In genomic region chr14:102185360-102185759, GRCh38 we compare ENCODE assay signal across 1 cellular context.
TF ChIP-seq lines count a peak whose summit lies in the region.

No MANE protein-coding gene starts in this region.

TF ChIP-seq in HepG2, 621 proteins besides CTCF, POLR2A, EP300 and RAD21 (continues in another document):
- TF ChIP-seq PRDM4 (CRISPR knock-in tag; IDR thresholded peaks at IDR 0.05; ENCODE audit: borderline replicate concordance) (no peak), RXRA (CRISPR knock-in tag; IDR thresholded peaks at IDR 0.05) (0 out of 2 replicates have a peak, but pooled peaks have one; percentile 25), FOXJ3 (CRISPR knock-in tag; IDR thresholded peaks at IDR 0.05; ENCODE audit: borderline replicate concordance) (peak; percentile 81; the same call in 1 of the 2 replicates), CCDC6 (CRISPR knock-in tag; IDR thresholded peaks at IDR 0.05) (peak; percentile 65; the same call in 1 of the 2 replicates), ZNF878 (CRISPR knock-in tag; IDR thresholded peaks at IDR 0.05) (peak; percentile 69; the same call in 1 of the 2 replicates), ZNF550 (CRISPR knock-in tag; IDR thresholded peaks at IDR 0.05; ENCODE audit: borderline replicate concordance) (no peak), RBAK (CRISPR knock-in tag; IDR thresholded peaks at IDR 0.05) (no peak), BHLHE40 (IDR thresholded peaks at IDR 0.05; ENCODE audit: low read length) (0 out of 2 replicates have a peak, but pooled peaks have one; percentile 4), KLF11 (CRISPR knock-in tag; IDR thresholded peaks at IDR 0.05) (no peak), ZNF607 (CRISPR knock-in tag; IDR thresholded peaks at IDR 0.05; ENCODE audit: borderline replicate concordance) (no peak), CSRNP2 (CRISPR knock-in tag; conservative IDR thresholded peaks at IDR 0.05; ENCODE audit: low read depth) (no peak), ZFP36L2 (CRISPR knock-in tag; IDR thresholded peaks at IDR 0.05) (no peak), ZKSCAN5 (CRISPR knock-in tag; IDR thresholded peaks at IDR 0.05) (no peak), SAP130 (CRISPR knock-in tag; IDR thresholded peaks at IDR 0.05; ENCODE audit: low read depth) (peak; percentile 57), ZFP37 (CRISPR knock-in tag; IDR thresholded peaks at IDR 0.05; ENCODE audit: borderline replicate concordance) (no peak), ZNF788 (CRISPR knock-in tag; IDR thresholded peaks at IDR 0.05; ENCODE audit: borderline replicate concordance) (no peak), ARID4A (CRISPR knock-in tag; IDR thresholded peaks at IDR 0.05; ENCODE audit: borderline replicate concordance) (peak; percentile 53; the same call in 1 of the 2 replicates), TBX2 (CRISPR knock-in tag; IDR thresholded peaks at IDR 0.05; ENCODE audit: borderline replicate concordance) (peak; percentile 65), KMT2A (CRISPR knock-in tag; IDR thresholded peaks at IDR 0.05) (0 out of 2 replicates have a peak, but pooled peaks have one; percentile 24), CREBL2 (CRISPR knock-in tag; IDR thresholded peaks at IDR 0.05; ENCODE audit: borderline replicate concordance) (no peak), PCBP2 (optimal IDR thresholded peaks at IDR 0.05; ENCODE audit: low read depth, low read length, poor library complexity, severe bottlenecking) (no peak), NCOA5 (CRISPR knock-in tag; IDR thresholded peaks at IDR 0.05) (no peak), ZNF777 (CRISPR knock-in tag; IDR thresholded peaks at IDR 0.05) (peak; percentile 54), ZNF510 (CRISPR knock-in tag; IDR thresholded peaks at IDR 0.05; ENCODE audit: low read depth) (no peak), GATAD2A (CRISPR knock-in tag; IDR thresholded peaks at IDR 0.05) (peak; percentile 69), SP5 (CRISPR knock-in tag; IDR thresholded peaks at IDR 0.05; ENCODE audit: borderline replicate concordance, low read depth) (peak; percentile 95), PAX8 (CRISPR knock-in tag; IDR thresholded peaks at IDR 0.05; ENCODE audit: borderline replicate concordance) (no peak), ZNF34 (CRISPR knock-in tag; IDR thresholded peaks at IDR 0.05; ENCODE audit: borderline replicate concordance) (no peak), ZNF124 (CRISPR knock-in tag; IDR thresholded peaks at IDR 0.05) (0 out of 2 replicates have a peak, but pooled peaks have one; percentile 57), SMC3 (IDR thresholded peaks at IDR 0.05; ENCODE audit: low read length) (peak; percentile 21), ATF3 (CRISPR knock-in tag; IDR thresholded peaks at IDR 0.05) (peak; percentile 89), TAF1 (CRISPR knock-in tag; IDR thresholded peaks at IDR 0.05) (no peak), HDAC2 (CRISPR knock-in tag; IDR thresholded peaks at IDR 0.05) (peak; percentile 38; the same call in 1 of the 2 replicates), HNF4A (CRISPR knock-in tag; IDR thresholded peaks at IDR 0.05) (peak; percentile 37), ZNF232 (CRISPR knock-in tag; IDR thresholded peaks at IDR 0.05; ENCODE audit: borderline replicate concordance) (no peak; the same call in 1 of the 2 replicates), HDAC1 (CRISPR knock-in tag; IDR thresholded peaks at IDR 0.05) (peak; percentile 54; the same call in 1 of the 2 replicates)
- TF ChIP-seq, protein P1, sequence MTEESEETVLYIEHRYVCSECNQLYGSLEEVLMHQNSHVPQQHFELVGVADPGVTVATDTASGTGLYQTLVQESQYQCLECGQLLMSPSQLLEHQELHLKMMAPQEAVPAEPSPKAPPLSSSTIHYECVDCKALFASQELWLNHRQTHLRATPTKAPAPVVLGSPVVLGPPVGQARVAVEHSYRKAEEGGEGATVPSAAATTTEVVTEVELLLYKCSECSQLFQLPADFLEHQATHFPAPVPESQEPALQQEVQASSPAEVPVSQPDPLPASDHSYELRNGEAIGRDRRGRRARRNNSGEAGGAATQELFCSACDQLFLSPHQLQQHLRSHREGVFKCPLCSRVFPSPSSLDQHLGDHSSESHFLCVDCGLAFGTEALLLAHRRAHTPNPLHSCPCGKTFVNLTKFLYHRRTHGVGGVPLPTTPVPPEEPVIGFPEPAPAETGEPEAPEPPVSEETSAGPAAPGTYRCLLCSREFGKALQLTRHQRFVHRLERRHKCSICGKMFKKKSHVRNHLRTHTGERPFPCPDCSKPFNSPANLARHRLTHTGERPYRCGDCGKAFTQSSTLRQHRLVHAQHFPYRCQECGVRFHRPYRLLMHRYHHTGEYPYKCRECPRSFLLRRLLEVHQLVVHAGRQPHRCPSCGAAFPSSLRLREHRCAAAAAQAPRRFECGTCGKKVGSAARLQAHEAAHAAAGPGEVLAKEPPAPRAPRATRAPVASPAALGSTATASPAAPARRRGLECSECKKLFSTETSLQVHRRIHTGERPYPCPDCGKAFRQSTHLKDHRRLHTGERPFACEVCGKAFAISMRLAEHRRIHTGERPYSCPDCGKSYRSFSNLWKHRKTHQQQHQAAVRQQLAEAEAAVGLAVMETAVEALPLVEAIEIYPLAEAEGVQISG (CRISPR knock-in tag; IDR thresholded peaks at IDR 0.05), result peak; percentile 90
- TF ChIP-seq, protein P2, sequence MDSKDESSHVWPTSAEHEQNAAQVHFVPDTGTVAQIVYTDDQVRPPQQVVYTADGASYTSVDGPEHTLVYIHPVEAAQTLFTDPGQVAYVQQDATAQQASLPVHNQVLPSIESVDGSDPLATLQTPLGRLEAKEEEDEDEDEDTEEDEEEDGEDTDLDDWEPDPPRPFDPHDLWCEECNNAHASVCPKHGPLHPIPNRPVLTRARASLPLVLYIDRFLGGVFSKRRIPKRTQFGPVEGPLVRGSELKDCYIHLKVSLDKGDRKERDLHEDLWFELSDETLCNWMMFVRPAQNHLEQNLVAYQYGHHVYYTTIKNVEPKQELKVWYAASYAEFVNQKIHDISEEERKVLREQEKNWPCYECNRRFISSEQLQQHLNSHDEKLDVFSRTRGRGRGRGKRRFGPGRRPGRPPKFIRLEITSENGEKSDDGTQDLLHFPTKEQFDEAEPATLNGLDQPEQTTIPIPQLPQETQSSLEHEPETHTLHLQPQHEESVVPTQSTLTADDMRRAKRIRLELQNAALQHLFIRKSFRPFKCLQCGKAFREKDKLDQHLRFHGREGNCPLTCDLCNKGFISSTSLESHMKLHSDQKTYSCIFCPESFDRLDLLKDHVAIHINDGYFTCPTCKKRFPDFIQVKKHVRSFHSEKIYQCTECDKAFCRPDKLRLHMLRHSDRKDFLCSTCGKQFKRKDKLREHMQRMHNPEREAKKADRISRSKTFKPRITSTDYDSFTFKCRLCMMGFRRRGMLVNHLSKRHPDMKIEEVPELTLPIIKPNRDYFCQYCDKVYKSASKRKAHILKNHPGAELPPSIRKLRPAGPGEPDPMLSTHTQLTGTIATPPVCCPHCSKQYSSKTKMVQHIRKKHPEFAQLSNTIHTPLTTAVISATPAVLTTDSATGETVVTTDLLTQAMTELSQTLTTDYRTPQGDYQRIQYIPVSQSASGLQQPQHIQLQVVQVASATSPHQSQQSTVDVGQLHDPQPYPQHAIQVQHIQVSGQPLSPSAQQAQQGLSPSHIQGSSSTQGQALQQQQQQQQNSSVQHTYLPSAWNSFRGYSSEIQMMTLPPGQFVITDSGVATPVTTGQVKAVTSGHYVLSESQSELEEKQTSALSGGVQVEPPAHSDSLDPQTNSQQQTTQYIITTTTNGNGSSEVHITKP (CRISPR knock-in tag; IDR thresholded peaks at IDR 0.05; ENCODE audit: low read depth), result peak; percentile 79; the same call in 1 of the 2 replicates
- TF ChIP-seq, protein P3, sequence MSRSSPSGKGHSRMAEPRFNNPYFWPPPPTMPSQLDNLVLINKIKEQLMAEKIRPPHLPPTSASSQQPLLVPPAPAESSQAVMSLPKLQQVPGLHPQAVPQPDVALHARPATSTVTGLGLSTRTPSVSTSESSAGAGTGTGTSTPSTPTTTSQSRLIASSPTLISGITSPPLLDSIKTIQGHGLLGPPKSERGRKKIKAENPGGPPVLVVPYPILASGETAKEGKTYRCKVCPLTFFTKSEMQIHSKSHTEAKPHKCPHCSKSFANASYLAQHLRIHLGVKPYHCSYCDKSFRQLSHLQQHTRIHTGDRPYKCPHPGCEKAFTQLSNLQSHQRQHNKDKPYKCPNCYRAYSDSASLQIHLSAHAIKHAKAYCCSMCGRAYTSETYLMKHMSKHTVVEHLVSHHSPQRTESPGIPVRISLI (CRISPR knock-in tag; IDR thresholded peaks at IDR 0.05; ENCODE audit: borderline replicate concordance), result peak; percentile 38; the same call in 1 of the 2 replicates
- TF ChIP-seq, protein P4, sequence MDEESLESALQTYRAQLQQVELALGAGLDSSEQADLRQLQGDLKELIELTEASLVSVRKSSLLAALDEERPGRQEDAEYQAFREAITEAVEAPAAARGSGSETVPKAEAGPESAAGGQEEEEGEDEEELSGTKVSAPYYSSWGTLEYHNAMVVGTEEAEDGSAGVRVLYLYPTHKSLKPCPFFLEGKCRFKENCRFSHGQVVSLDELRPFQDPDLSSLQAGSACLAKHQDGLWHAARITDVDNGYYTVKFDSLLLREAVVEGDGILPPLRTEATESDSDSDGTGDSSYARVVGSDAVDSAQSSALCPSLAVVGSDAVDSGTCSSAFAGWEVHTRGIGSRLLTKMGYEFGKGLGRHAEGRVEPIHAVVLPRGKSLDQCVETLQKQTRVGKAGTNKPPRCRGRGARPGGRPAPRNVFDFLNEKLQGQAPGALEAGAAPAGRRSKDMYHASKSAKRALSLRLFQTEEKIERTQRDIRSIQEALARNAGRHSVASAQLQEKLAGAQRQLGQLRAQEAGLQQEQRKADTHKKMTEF (CRISPR knock-in tag; IDR thresholded peaks at IDR 0.05), result peak; percentile 54
- TF ChIP-seq, protein P5, sequence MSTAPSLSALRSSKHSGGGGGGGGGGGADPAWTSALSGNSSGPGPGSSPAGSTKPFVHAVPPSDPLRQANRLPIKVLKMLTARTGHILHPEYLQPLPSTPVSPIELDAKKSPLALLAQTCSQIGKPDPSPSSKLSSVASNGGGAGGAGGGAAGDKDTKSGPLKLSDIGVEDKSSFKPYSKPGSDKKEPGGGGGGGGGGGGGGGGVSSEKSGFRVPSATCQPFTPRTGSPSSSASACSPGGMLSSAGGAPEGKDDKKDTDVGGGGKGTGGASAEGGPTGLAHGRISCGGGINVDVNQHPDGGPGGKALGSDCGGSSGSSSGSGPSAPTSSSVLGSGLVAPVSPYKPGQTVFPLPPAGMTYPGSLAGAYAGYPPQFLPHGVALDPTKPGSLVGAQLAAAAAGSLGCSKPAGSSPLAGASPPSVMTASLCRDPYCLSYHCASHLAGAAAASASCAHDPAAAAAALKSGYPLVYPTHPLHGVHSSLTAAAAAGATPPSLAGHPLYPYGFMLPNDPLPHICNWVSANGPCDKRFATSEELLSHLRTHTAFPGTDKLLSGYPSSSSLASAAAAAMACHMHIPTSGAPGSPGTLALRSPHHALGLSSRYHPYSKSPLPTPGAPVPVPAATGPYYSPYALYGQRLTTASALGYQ (CRISPR knock-in tag; IDR thresholded peaks at IDR 0.05), result peak; percentile 58; the same call in 1 of the 2 replicates
